ENCODE assay signal across 8 cellular contexts in the genomic region with DNA sequence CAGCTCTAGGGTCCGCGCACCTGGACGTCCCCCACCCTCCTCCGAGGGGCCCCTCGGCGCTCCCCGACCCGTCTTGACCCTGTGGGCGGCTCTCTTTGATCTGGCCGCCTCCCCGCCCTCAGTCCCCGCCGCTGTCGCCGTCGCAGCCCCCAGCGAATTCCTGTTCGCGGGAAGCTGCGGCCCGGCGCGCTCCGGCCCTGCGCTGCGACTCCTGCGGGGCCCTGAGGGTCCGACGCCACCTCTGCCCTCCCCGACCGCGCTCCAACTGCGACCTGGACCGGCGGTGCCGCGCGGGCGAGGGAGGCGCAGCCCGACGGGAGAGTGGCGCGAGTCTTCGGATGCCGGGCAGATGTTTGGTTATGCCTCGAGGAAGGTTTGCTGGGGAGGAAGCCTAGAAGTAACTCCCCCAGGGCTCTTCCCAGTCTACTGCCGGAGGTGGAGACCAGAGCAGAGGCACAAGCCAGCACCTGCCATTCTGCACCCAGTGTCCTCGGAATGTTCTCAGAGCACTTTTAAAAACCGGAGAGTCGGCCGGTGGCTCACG. TPM values are rescaled to one million over a fixed set of nuclear protein-coding genes. Genes with fewer than 3 reads are reported as not detected.
DNase-seq lines count a peak whose midpoint lies in the region; ATAC-seq and TF ChIP-seq lines count a peak whose summit lies in the region.

No MANE protein-coding gene starts in this region.

- H3K27ac ChIP-seq in RWPE2 (ENCODE audit: poor library complexity, severe bottlenecking) (no peak overlapping the region), esophagus squamous epithelium (no peak overlapping the region), prostate gland (no peak overlapping the region)

- no peaks in the 10 kb centered on the region for H3K4me1 ChIP-seq in RWPE2 (ENCODE audit: insufficient read depth, poor library complexity, severe bottlenecking)
- peaks cover 6 to 21% (median 12%) of the 10 kb centered on the region in 3 donors for H3K4me1 ChIP-seq in esophagus squamous epithelium
- H3K4me1 ChIP-seq in prostate gland (replicated peaks) = no peaks in the 10 kb centered on the region

- H3K9me3 ChIP-seq in RWPE2 (ENCODE audit: severe bottlenecking) (no peaks in the 10 kb centered on the region), esophagus squamous epithelium (no peaks in the 10 kb centered on the region), prostate gland (no peaks in the 10 kb centered on the region)

- intact Hi-C loops in esophagus squamous epithelium (cut with DNase I) (no loop called here), prostate gland (cut with DNase I) (no loop called here)

- no CpG with 5 or more reads among the region's 53 CpGs for WGBS in esophagus squamous epithelium, 2 donors
- 3% methylated on average over 50 of the region's 53 CpGs for WGBS in prostate gland

- peak; percentile 39 for ATAC-seq in RWPE2 (ENCODE audit: low read depth)

- peaks cover 3% of the 10 kb centered on the region; the same call in 1 of the 2 replicates for H3K36me3 ChIP-seq in RWPE2 (ENCODE audit: low read depth)
- no peaks in the 10 kb centered on the region for H3K36me3 ChIP-seq in esophagus squamous epithelium
- no peaks in the 10 kb centered on the region for H3K36me3 ChIP-seq in prostate gland

- POLR2A ChIA-PET in HEK293T (lab: Yijun Ruan, JAX) = no interaction called here

- no peak for TF ChIP-seq CTCF in RWPE2 (IDR thresholded peaks at IDR 0.05; ENCODE audit: poor library complexity, severe bottlenecking)
- TF ChIP-seq CTCF in esophagus squamous epithelium (IDR thresholded peaks at IDR 0.05) = no peak
- TF ChIP-seq CTCF in prostate gland (IDR thresholded peaks at IDR 0.05) = no peak

- H3K4me3 ChIP-seq in RWPE2 (ENCODE audit: severe bottlenecking) = peak overlapping the region; percentile 33
- peak overlapping the region; percentile 43 to 75 (median 55) for H3K4me3 ChIP-seq in esophagus squamous epithelium
- peak overlapping the region; percentile 39 to 41 for H3K4me3 ChIP-seq in prostate gland

- H3K27me3 ChIP-seq in RWPE2 (ENCODE audit: insufficient read depth, poor library complexity, severe bottlenecking) (peaks cover 25% of the 10 kb centered on the region), esophagus squamous epithelium (peaks cover 0 to 42% (median 5%) of the 10 kb centered on the region in 4 donors), prostate gland (replicated peaks; ENCODE audit: insufficient read depth) (no peaks in the 10 kb centered on the region)

- CTCF ChIA-PET in HEK293T (lab: Yijun Ruan, JAX) = no interaction called here

- TF ChIP-seq POLR2A in esophagus squamous epithelium (IDR thresholded peaks at IDR 0.05) = no peak
- TF ChIP-seq POLR2A in prostate gland (IDR thresholded peaks at IDR 0.05) = no peak

- peak; percentile 8 for DNase-seq in SIG-M5 treated with dmso at 0.1 percent for 504 hours (lab: John Stamatoyannopoulos, UW; ENCODE audit: unreplicated experiment)
- DNase-seq in SIG-M5 (lab: John Stamatoyannopoulos, UW) = no peak
- peak; percentile 39 for DNase-seq in HEK293T (ENCODE audit: extremely low spot score)
- no peak for DNase-seq in RWPE2 (ENCODE audit: low spot score)
- DNase-seq in esophagus squamous epithelium (lab: John Stamatoyannopoulos, UW) = no peak
- no peak for DNase-seq in prostate gland (ENCODE audit: low spot score)
- no peak for DNase-seq in T1000 (lab: John Stamatoyannopoulos, UW)
- DNase-seq in stimulated activated CD4-positive, alpha-beta T cell treated with anti-CD3 and anti-CD28 coated beads, Interleukin-4, amount 100 ng/mL, for 24 hours = no peak

TF ChIP-seq in HEK293T, 16 proteins besides CTCF, POLR2A, EP300 and RAD21:
- TF ChIP-seq NFRKB (IDR thresholded peaks at IDR 0.05) (no peak), SUZ12 (IDR thresholded peaks at IDR 0.05) (no peak), L3MBTL2 (conservative IDR thresholded peaks at IDR 0.05) (no peak; the same call in 1 of the 2 replicates), PKNOX1 (IDR thresholded peaks at IDR 0.05) (no peak), ELF4 (IDR thresholded peaks at IDR 0.05) (no peak), FOXK2 (IDR thresholded peaks at IDR 0.05) (no peak), BHLHE40 (IDR thresholded peaks at IDR 0.05; ENCODE audit: borderline replicate concordance) (no peak), SP1 (IDR thresholded peaks at IDR 0.05) (no peak), ARNT (IDR thresholded peaks at IDR 0.05) (no peak), HDGF (IDR thresholded peaks at IDR 0.05; ENCODE audit: borderline replicate concordance) (no peak), FOXM1 (IDR thresholded peaks at IDR 0.05; ENCODE audit: borderline replicate concordance) (no peak), LEF1 (IDR thresholded peaks at IDR 0.05; ENCODE audit: borderline replicate concordance) (no peak), CTBP1 (IDR thresholded peaks at IDR 0.05; ENCODE audit: borderline replicate concordance) (no peak), ZNF384 (IDR thresholded peaks at IDR 0.05) (no peak), TARDBP (IDR thresholded peaks at IDR 0.05) (no peak), FOXA1 (IDR thresholded peaks at IDR 0.05) (no peak)

RNA-seq across cellular contexts. Expression of gene ISM2, which starts 0.4 kb away (rescaled TPM):
- 1 to 10 TPM in 2 of 4 donors, not detected in 2; 1.6 to 1.7 TPM for total RNA-seq in esophagus squamous epithelium
- total RNA-seq in prostate gland = 10 to 100 TPM in 1 of 2 donors, under 1 TPM in 1; 0.59 to 26.6 TPM

RNA-seq across cellular contexts. Expression of gene AHSA1, which starts 41.2 kb away (rescaled TPM):
- total RNA-seq in esophagus squamous epithelium (100 to 1,000 TPM in 3 of 4 donors, 10 to 100 TPM in 1; 98.6 to 166 (median 120) TPM), prostate gland (100 to 1,000 TPM; 144 to 267 TPM)

RNA-seq across cellular contexts. Expression of gene VIPAS39, which starts 41.7 kb away (rescaled TPM):
- 10 to 100 TPM; 13.2 to 15.3 (median 13.8) TPM for total RNA-seq in esophagus squamous epithelium
- 10 to 100 TPM; 19.6 to 45.4 TPM for total RNA-seq in prostate gland

Comparison
In these comparisons a context has a peak if more than half of its experiments do, and no peak if none do; other contexts are left out.
1. DNase-seq: peak in SIG-M5 treated with dmso at 0.1 percent for 504 hours (single experiment) and HEK293T (single experiment); none in SIG-M5 (single experiment), RWPE2 (single experiment), esophagus squamous epithelium (single experiment), prostate gland (single experiment), T1000 (single experiment) and stimulated activated CD4-positive, alpha-beta T cell treated with anti-CD3 and anti-CD28 coated beads, Interleukin-4, amount 100 ng/mL, for 24 hours (single experiment).
2. Peak in every context shown above with its lines, with median percentiles within 50 percentile points of each other: H3K4me3 ChIP-seq.